Comparison of ENCODE assay signal across 9 cellular contexts in genomic region chr11:126359431-126360048, GRCh38. TPM values are rescaled to one million over a fixed set of nuclear protein-coding genes. Genes with fewer than 3 reads are reported as not detected.
DNase-seq lines count a peak whose midpoint lies in the region; ATAC-seq and TF ChIP-seq lines count a peak whose summit lies in the region.
"Had no signal": no experiment of that assay in that cellular context is flagged by ENCODE, and none has a peak within 500 bp of the region (broad histone marks: within the 10 kb centered on the region; RNA-seq: fewer than 3 reads in every experiment).

No MANE protein-coding gene starts in this region.

- no peak overlapping the region for H2BK12ac ChIP-seq in mesenchymal stem cell (ENCODE audit: low read length in 2 of 2)

- peaks cover 24 to 29% of the 10 kb centered on the region in 2 donors for H3K4me1 Mint-ChIP-seq in natural killer cell treated with Interleukin-12 subunit alpha and Interleukin-12 subunit beta and Interleukin-15 and Interleukin-18, amount 100 ng/mL, for 72 hours (ENCODE audit: low read depth in 2 of 2)
- H3K4me1 Mint-ChIP-seq in natural killer cell, result peaks cover 21 to 55% of the 10 kb centered on the region in 2 donors

- H3K14ac ChIP-seq in mesenchymal stem cell (ENCODE audit: low read length in 2 of 2), result no peak overlapping the region

- no peak overlapping the region for H2AFZ ChIP-seq in mesenchymal stem cell (ENCODE audit: low read depth, low read length)

- H2BK5ac ChIP-seq in mesenchymal stem cell (ENCODE audit: low read depth, low read length, poor library complexity, severe bottlenecking), result no peak overlapping the region

- no peaks in the 10 kb centered on the region for H3K9me3 ChIP-seq in mesenchymal stem cell (ENCODE audit: control insufficient read depth, low read length)
- no peaks in the 10 kb centered on the region for H3K9me3 ChIP-seq in aorta (ENCODE audit: control insufficient read depth, low read length)
- H3K9me3 ChIP-seq: A549 had no signal

- H3K27me3 ChIP-seq in dorsolateral prefrontal cortex, result no peaks in the 10 kb centered on the region
- no peaks in the 10 kb centered on the region for H3K27me3 ChIP-seq in mesenchymal stem cell (ENCODE audit: control insufficient read depth in 1 of 2, insufficient read depth in 1 of 2, low read length in 2 of 2)
- H3K27me3 ChIP-seq in aorta (ENCODE audit: control insufficient read depth in 1 of 2, insufficient read depth in 2 of 2, low read length in 1 of 2), result no peaks in the 10 kb centered on the region

- H2BK15ac ChIP-seq in mesenchymal stem cell (ENCODE audit: low read depth, poor library complexity, severe bottlenecking), result no peak overlapping the region

- H3K4me1 ChIP-seq in mesenchymal stem cell (ENCODE audit: control insufficient read depth, insufficient read depth, low read depth, low read length) (peaks cover 17% of the 10 kb centered on the region), aorta (ENCODE audit: control insufficient read depth in 1 of 2, insufficient read depth in 2 of 2, low read length in 2 of 2) (peaks cover 0 to 5% of the 10 kb centered on the region in 2 donors)

- no peaks in the 10 kb centered on the region for H3K9me3 Mint-ChIP-seq in natural killer cell treated with Interleukin-12 subunit alpha and Interleukin-12 subunit beta and Interleukin-15 and Interleukin-18, amount 100 ng/mL, for 72 hours
- H3K9me3 Mint-ChIP-seq in natural killer cell, result no peaks in the 10 kb centered on the region

- no peak overlapping the region for H3K23ac ChIP-seq in mesenchymal stem cell (ENCODE audit: low read length in 2 of 2)

- H3K36me3 Mint-ChIP-seq in natural killer cell treated with Interleukin-12 subunit alpha and Interleukin-12 subunit beta and Interleukin-15 and Interleukin-18, amount 100 ng/mL, for 72 hours, result no peaks in the 10 kb centered on the region
- H3K36me3 Mint-ChIP-seq in natural killer cell, result no peaks in the 10 kb centered on the region

- peaks cover 52% of the 10 kb centered on the region for H3K79me1 ChIP-seq in mesenchymal stem cell (replicated peaks; ENCODE audit: low read length, poor library complexity, severe bottlenecking)

- intact Hi-C loops in natural killer cell (cut with micrococcal nuclease) (no loop called here), dorsolateral prefrontal cortex (cut with DNase I) (loop anchor here in 1 of 2 donors (5.0 kb wide), 1 partner anchor 33 kb away; no protein-coding TSS in a partner anchor), aorta (cut with DNase I) (loop anchor here in 1 of 2 donors (5.0 kb wide), 2 partner anchors 52 to 53 kb away; no protein-coding TSS in a partner anchor)

- H3K36me3 ChIP-seq in mesenchymal stem cell (ENCODE audit: control insufficient read depth in 1 of 2, insufficient read depth in 2 of 2, low read depth in 1 of 2, low read length in 2 of 2), result peaks cover 0 to 4% of the 10 kb centered on the region in 2 experiments
- H3K36me3 ChIP-seq in aorta (ENCODE audit: control insufficient read depth in 1 of 2, insufficient read depth in 2 of 2, low read length in 1 of 2), result no peaks in the 10 kb centered on the region

- H3K4me2 ChIP-seq in mesenchymal stem cell (ENCODE audit: low read length, poor library complexity, severe bottlenecking), result no peak overlapping the region
- H3K4me2 ChIP-seq: A549 had no signal

- H4K8ac ChIP-seq in mesenchymal stem cell (ENCODE audit: low read length), result no peak overlapping the region

- H3K9ac ChIP-seq in mesenchymal stem cell (ENCODE audit: low read length), result peak overlapping the region; percentile 20

- TF ChIP-seq CTCF in natural killer cell (IDR thresholded peaks at IDR 0.05) (no peak), dorsolateral prefrontal cortex (IDR thresholded peaks at IDR 0.05 in 54 of 56, conservative IDR thresholded peaks at IDR 0.05 in 2 of 56; ENCODE audit: low read depth in 1 of 56, partially characterized antibody in 56 of 56) (no peak)

- H3K18ac ChIP-seq in mesenchymal stem cell (ENCODE audit: low read depth in 1 of 2, low read length in 2 of 2), result peak overlapping the region in 1 of 2 experiments; percentile 13

- no peaks in the 10 kb centered on the region for H3K27me3 Mint-ChIP-seq in natural killer cell treated with Interleukin-12 subunit alpha and Interleukin-12 subunit beta and Interleukin-15 and Interleukin-18, amount 100 ng/mL, for 72 hours
- no peaks in the 10 kb centered on the region for H3K27me3 Mint-ChIP-seq in natural killer cell (ENCODE audit: low read depth in 2 of 2)

- no peak overlapping the region for H3K4ac ChIP-seq in mesenchymal stem cell (ENCODE audit: low read depth in 1 of 2, low read length in 2 of 2)

- H3K27ac ChIP-seq in dorsolateral prefrontal cortex, result peak overlapping the region in 57 of 59 donors; percentile 44 to 98 (median 90)
- H3K27ac ChIP-seq in mesenchymal stem cell (ENCODE audit: low read length, poor library complexity, severe bottlenecking), result no peak overlapping the region
- H3K27ac ChIP-seq in aorta (ENCODE audit: low read depth in 1 of 2, low read length in 2 of 2), result no peak overlapping the region
- H3K27ac ChIP-seq: A549 had no signal

- no peak overlapping the region for H2AK5ac ChIP-seq in mesenchymal stem cell (ENCODE audit: low read length, severe bottlenecking)

- no peak for ATAC-seq in natural killer cell treated with Interleukin-12 subunit alpha and Interleukin-12 subunit beta and Interleukin-15 and Interleukin-18, amount 100 ng/mL, for 72 hours
- ATAC-seq in natural killer cell (no peak), aorta (ENCODE audit: low FRiP score) (peak; percentile 40), HG03159 (IDR thresholded peaks at IDR 0.05; ENCODE audit: unreplicated experiment) (no peak), HG02588 (IDR thresholded peaks at IDR 0.05; ENCODE audit: unreplicated experiment) (no peak), HG03045 (IDR thresholded peaks at IDR 0.05; ENCODE audit: unreplicated experiment) (no peak)
- ATAC-seq: A549 had no signal

- WGBS in mesenchymal stem cell, result 83% methylated on average over 16 of the region's 16 CpGs
- 11 to 15% methylated on average over 15 to 16 of the region's 16 CpGs for WGBS in aorta, 2 donors

- no peak overlapping the region for H3K27ac Mint-ChIP-seq in natural killer cell treated with Interleukin-12 subunit alpha and Interleukin-12 subunit beta and Interleukin-15 and Interleukin-18, amount 100 ng/mL, for 72 hours
- peak overlapping the region in 1 of 2 donors; percentile 67 for H3K27ac Mint-ChIP-seq in natural killer cell

- H3K4me3 ChIP-seq in dorsolateral prefrontal cortex (peak overlapping the region in 46 of 59 donors; percentile 1 to 88 (median 32)), mesenchymal stem cell (ENCODE audit: insufficient read depth in 1 of 2, low read depth in 1 of 2, low read length in 2 of 2) (peak overlapping the region in 1 of 2 experiments; percentile 56), aorta (ENCODE audit: low read length in 2 of 2) (no peak overlapping the region)
- H3K4me3 ChIP-seq: A549 had no signal

- H4K91ac ChIP-seq in mesenchymal stem cell (ENCODE audit: low read length), result no peak overlapping the region

- DNase-seq in natural killer cell treated with Interleukin-12 subunit alpha and Interleukin-12 subunit beta and Interleukin-15 and Interleukin-18, amount 100 ng/mL, for 72 hours (ENCODE audit: low spot score), result peak; percentile 13
- DNase-seq in natural killer cell, result no peak
- DNase-seq in dorsolateral prefrontal cortex, result peak in 9 of 10 donors; percentile 41 to 84 (median 73)
- DNase-seq in mesenchymal stem cell, result no peak
- peak; percentile 84 for DNase-seq in aorta

- no peak overlapping the region for H3K4me3 Mint-ChIP-seq in natural killer cell treated with Interleukin-12 subunit alpha and Interleukin-12 subunit beta and Interleukin-15 and Interleukin-18, amount 100 ng/mL, for 72 hours
- H3K4me3 Mint-ChIP-seq in natural killer cell, result no peak overlapping the region

- no peak overlapping the region for H2BK120ac ChIP-seq in mesenchymal stem cell (ENCODE audit: low read depth, low read length)

RNA-seq across cellular contexts. Expression of gene ST3GAL4, which starts 4.1 kb away (rescaled TPM):
- total RNA-seq in natural killer cell treated with Interleukin-12 subunit alpha and Interleukin-12 subunit beta and Interleukin-15 and Interleukin-18, amount 100 ng/mL, for 72 hours, result 10 to 100 TPM; 60.4 to 60.9 TPM
- total RNA-seq in natural killer cell, result 10 to 100 TPM; 43.3 to 57.6 (median 47.3) TPM
- total RNA-seq in dorsolateral prefrontal cortex, result 10 to 100 TPM; 19.8 to 70.4 (median 32.7) TPM
- polyA plus RNA-seq in mesenchymal stem cell (2013, experiment 1 of 2), result 11.1 TPM
- polyA plus RNA-seq in mesenchymal stem cell (2013, experiment 2 of 2), result 11.5 TPM
- total RNA-seq in aorta, result 10 to 100 TPM; 26.5 to 36.3 TPM
- 10 to 100 TPM; 25.4 to 29.9 TPM for polyA plus RNA-seq in aorta

RNA-seq across cellular contexts. Expression of gene DCPS, which starts 55.7 kb away (rescaled TPM):
- 10 to 100 TPM; 32.8 to 46.7 TPM for total RNA-seq in natural killer cell treated with Interleukin-12 subunit alpha and Interleukin-12 subunit beta and Interleukin-15 and Interleukin-18, amount 100 ng/mL, for 72 hours
- 10 to 100 TPM; 20.1 to 25.8 (median 23.1) TPM for total RNA-seq in natural killer cell
- 10 to 100 TPM in 85 of 120 experiments, 1 to 10 TPM in 35; 5.5 to 17.5 (median 10.9) TPM for total RNA-seq in dorsolateral prefrontal cortex
- polyA plus RNA-seq in mesenchymal stem cell (2013, experiment 1 of 2), result 13.0 TPM
- polyA plus RNA-seq in mesenchymal stem cell (2013, experiment 2 of 2), result 12.5 TPM
- total RNA-seq in aorta, result 1 to 10 TPM; 9.0 to 9.9 TPM
- polyA plus RNA-seq in aorta, result 1 to 10 TPM; 7.9 to 9.6 TPM

Comparison
In these comparisons a context has a peak if more than half of its experiments do, and no peak if none do; other contexts are left out.
1. DNase-seq: peak in natural killer cell treated with Interleukin-12 subunit alpha and Interleukin-12 subunit beta and Interleukin-15 and Interleukin-18, amount 100 ng/mL, for 72 hours (single experiment), dorsolateral prefrontal cortex (9 of 10) and aorta (2 of 2); none in natural killer cell (single experiment) and mesenchymal stem cell (single experiment).
2. H3K27ac ChIP-seq: peak in dorsolateral prefrontal cortex (57 of 59); none in mesenchymal stem cell (single experiment) and aorta (0 of 2).
3. H3K4me3 ChIP-seq: peak in dorsolateral prefrontal cortex (46 of 59); none in aorta (0 of 2).